1 cellular context compared by ENCODE assay signal in genomic region chr1:234961468-234962339, GRCh38.
TF ChIP-seq lines count a peak whose summit lies in the region.

No MANE protein-coding gene starts in this region.

TF ChIP-seq in HepG2, 621 proteins besides CTCF, POLR2A, EP300 and RAD21 (continued from another document and continues in another):
- TF ChIP-seq LBX2 (CRISPR knock-in tag; IDR thresholded peaks at IDR 0.05; ENCODE audit: borderline replicate concordance) = no peak
- no peak for TF ChIP-seq ZBTB34 (CRISPR knock-in tag; IDR thresholded peaks at IDR 0.05)
- no peak for TF ChIP-seq ETV5 (CRISPR knock-in tag; IDR thresholded peaks at IDR 0.05; ENCODE audit: borderline replicate concordance)
- TF ChIP-seq ZNF576 (CRISPR knock-in tag; IDR thresholded peaks at IDR 0.05) = no peak
- no peak for TF ChIP-seq ZNF138 (CRISPR knock-in tag; IDR thresholded peaks at IDR 0.05; ENCODE audit: low read depth)
- peak; percentile 70 for TF ChIP-seq AGO2 (optimal IDR thresholded peaks at IDR 0.05; ENCODE audit: low read depth, low read length)
- TF ChIP-seq ZNF263 (CRISPR knock-in tag; IDR thresholded peaks at IDR 0.05) = no peak
- TF ChIP-seq ZSCAN21 (CRISPR knock-in tag; IDR thresholded peaks at IDR 0.05; ENCODE audit: borderline replicate concordance) = no peak
- no peak for TF ChIP-seq GABPB1 (CRISPR knock-in tag; IDR thresholded peaks at IDR 0.05)
- TF ChIP-seq JDP2 (CRISPR knock-in tag; IDR thresholded peaks at IDR 0.05; ENCODE audit: borderline replicate concordance) = no peak
- TF ChIP-seq ZFP1 (CRISPR knock-in tag; IDR thresholded peaks at IDR 0.05) = no peak
- no peak for TF ChIP-seq PRDM10 (CRISPR knock-in tag; IDR thresholded peaks at IDR 0.05; ENCODE audit: low read depth)
- TF ChIP-seq YY1 (IDR thresholded peaks at IDR 0.05; ENCODE audit: insufficient read depth, insufficient replicate concordance, low read depth, low read length) = no peak
- TF ChIP-seq MXD4 (CRISPR knock-in tag; IDR thresholded peaks at IDR 0.05) = no peak
- TF ChIP-seq ZSCAN29 (CRISPR knock-in tag; conservative IDR thresholded peaks at IDR 0.05) = no peak
- TF ChIP-seq ZGPAT (CRISPR knock-in tag; IDR thresholded peaks at IDR 0.05) = no peak
- TF ChIP-seq CCAR2 (optimal IDR thresholded peaks at IDR 0.05; ENCODE audit: low read depth, low read length) = no peak
- peak; percentile 53; the same call in 1 of the 2 replicates for TF ChIP-seq ARNT2 (CRISPR knock-in tag; IDR thresholded peaks at IDR 0.05; ENCODE audit: low read depth)
- TF ChIP-seq KDM6A (CRISPR knock-in tag; IDR thresholded peaks at IDR 0.05; ENCODE audit: low read depth) = no peak
- TF ChIP-seq THAP8 (CRISPR knock-in tag; IDR thresholded peaks at IDR 0.05; ENCODE audit: borderline replicate concordance) = no peak
- no peak for TF ChIP-seq ZBTB26 (CRISPR knock-in tag; IDR thresholded peaks at IDR 0.05; ENCODE audit: borderline replicate concordance)
- TF ChIP-seq RNF2 (conservative IDR thresholded peaks at IDR 0.05; ENCODE audit: low read depth) = no peak
- TF ChIP-seq SALL2 (CRISPR knock-in tag; IDR thresholded peaks at IDR 0.05) = no peak
- TF ChIP-seq MTF2 (CRISPR knock-in tag; IDR thresholded peaks at IDR 0.05; ENCODE audit: borderline replicate concordance) = no peak
- TF ChIP-seq IRF1 (CRISPR knock-in tag; IDR thresholded peaks at IDR 0.05; ENCODE audit: low read depth) = no peak
- TF ChIP-seq ZNF841 (CRISPR knock-in tag; IDR thresholded peaks at IDR 0.05; ENCODE audit: borderline replicate concordance) = no peak
- TF ChIP-seq ATF7-NPFF (CRISPR knock-in tag; IDR thresholded peaks at IDR 0.05; ENCODE audit: low read depth) = 0 out of 2 replicates have a peak, but pooled peaks have one; percentile 20
- TF ChIP-seq MIER2 (CRISPR knock-in tag; IDR thresholded peaks at IDR 0.05) = no peak
- TF ChIP-seq THAP7 (CRISPR knock-in tag; IDR thresholded peaks at IDR 0.05) = no peak
- no peak for TF ChIP-seq HNF1A (IDR thresholded peaks at IDR 0.05; ENCODE audit: low read depth)
- no peak for TF ChIP-seq HNF1A (CRISPR knock-in tag; IDR thresholded peaks at IDR 0.05; ENCODE audit: borderline replicate concordance)
- TF ChIP-seq HOXD1 (CRISPR knock-in tag; IDR thresholded peaks at IDR 0.05) = no peak
- TF ChIP-seq HNRNPLL (IDR thresholded peaks at IDR 0.05; ENCODE audit: low read depth, low read length, poor library complexity, severe bottlenecking) = no peak
- TF ChIP-seq POLR2AphosphoS2 (IDR thresholded peaks at IDR 0.05; ENCODE audit: low read depth, low read length) = no peak
- TF ChIP-seq ZNF3 (CRISPR knock-in tag; IDR thresholded peaks at IDR 0.05) = no peak
- no peak for TF ChIP-seq ZNF280D (CRISPR knock-in tag; IDR thresholded peaks at IDR 0.05)
- no peak for TF ChIP-seq HNRNPL (IDR thresholded peaks at IDR 0.05; ENCODE audit: low read depth, low read length)
- no peak for TF ChIP-seq ZNF703 (CRISPR knock-in tag; IDR thresholded peaks at IDR 0.05; ENCODE audit: borderline replicate concordance)
- no peak for TF ChIP-seq FOSL1 (CRISPR knock-in tag; IDR thresholded peaks at IDR 0.05; ENCODE audit: borderline replicate concordance)
- TF ChIP-seq ZNF143 (CRISPR knock-in tag; IDR thresholded peaks at IDR 0.05) = no peak
- peak; percentile 65; the same call in 1 of the 2 replicates for TF ChIP-seq ZNF562 (CRISPR knock-in tag; IDR thresholded peaks at IDR 0.05; ENCODE audit: borderline replicate concordance)
- no peak for TF ChIP-seq ZSCAN5A (CRISPR knock-in tag; IDR thresholded peaks at IDR 0.05; ENCODE audit: borderline replicate concordance)
- no peak for TF ChIP-seq ZNF607 (CRISPR knock-in tag; IDR thresholded peaks at IDR 0.05; ENCODE audit: borderline replicate concordance)
